ENCODE assay signal across 8 cellular contexts in genomic region chr20:47196091-47197081, GRCh38.
DNase-seq lines count a peak whose midpoint lies in the region; ATAC-seq, FAIRE-seq and TF ChIP-seq lines count a peak whose summit lies in the region.

No MANE protein-coding gene starts in this region.

- 35 to 39% methylated on average over 34 of the region's 34 CpGs for WGBS in pancreas, 2 donors

- no peaks in the 10 kb centered on the region for H3K79me2 ChIP-seq in KMS-11 (ENCODE audit: insufficient read depth, low read depth)

- peak; percentile 89 for TF ChIP-seq CTCF in KMS-11 (conservative IDR thresholded peaks at IDR 0.05; ENCODE audit: low read depth, low read length)
- TF ChIP-seq CTCF in pancreas (IDR thresholded peaks at IDR 0.05): peak; percentile 90 to 94 (median 92)
- peak; percentile 94 to 98 for TF ChIP-seq CTCF in tibial artery (IDR thresholded peaks at IDR 0.05)

- intact Hi-C loops in pancreas (cut with DNase I) (loop anchor here in 1 of 3 donors (10.0 kb wide), 1 partner anchor 188 kb away; no protein-coding TSS in a partner anchor), tibial artery (cut with DNase I; ENCODE audit: low total_unique reads) (loop anchor here (2.0 to 5.0 kb wide), 3 partner anchors 76 to 426 kb away; no protein-coding TSS in a partner anchor)

- H3K27me3 ChIP-seq in KMS-11 (ENCODE audit: insufficient read depth, low read depth) (no peaks in the 10 kb centered on the region), SJSA1 (replicated peaks) (no peaks in the 10 kb centered on the region), pancreas (no peaks in the 10 kb centered on the region), tibial artery (no peaks in the 10 kb centered on the region)

- peak; percentile 58 to 87 (median 81) for ATAC-seq in pancreas
- ATAC-seq in GM18868 (IDR thresholded peaks at IDR 0.05; ENCODE audit: unreplicated experiment): no peak

- H3K4me1 ChIP-seq in KMS-11 (ENCODE audit: low read depth, poor library complexity, severe bottlenecking) (peaks cover 26% of the 10 kb centered on the region), SJSA1 (replicated peaks) (peaks cover 6% of the 10 kb centered on the region; the same call in 1 of the 2 replicates), pancreas (no peaks in the 10 kb centered on the region), tibial artery (peaks cover 0 to 8% (median 0%) of the 10 kb centered on the region in 4 donors)

- H3K27ac ChIP-seq in KMS-11 (no peak overlapping the region), SJSA1 (no peak overlapping the region), pancreas (no peak overlapping the region), tibial artery (no peak overlapping the region)

- no peak overlapping the region for H2AFZ ChIP-seq in KMS-11 (ENCODE audit: low read depth)

- no peak overlapping the region for H3K4me3 ChIP-seq in KMS-11 (IDR thresholded peaks at IDR 0.05; ENCODE audit: insufficient read depth, low read depth, low read length)
- no peak overlapping the region for H3K4me3 ChIP-seq in SJSA1
- H3K4me3 ChIP-seq in pancreas: no peak overlapping the region
- H3K4me3 ChIP-seq in tibial artery: peak overlapping the region in 1 of 2 donors; percentile 6

- H3K4me2 ChIP-seq in KMS-11: no peak overlapping the region

- FAIRE-seq in pancreas (lab: Jason Lieb, UNC): no peak

- no peaks in the 10 kb centered on the region for H4K20me1 ChIP-seq in KMS-11 (ENCODE audit: insufficient read depth)

- DNase-seq in GM03348 (ENCODE audit: low spot score) (peak; percentile 86), SJSA1 (ENCODE audit: low read depth in 1 of 2, low spot score in 2 of 2) (peak; percentile 37 to 56), activated gamma-delta T cell treated with Interleukin-2 at 50 U/mL for 16 hours (peak; percentile 51), germinal center (ENCODE audit: low spot score) (peak; percentile 86), pancreas (peak; percentile 37 to 89 (median 68)), tibial artery (peak; percentile 56 to 80)

- H3K9me3 ChIP-seq in SJSA1 (replicated peaks) (no peaks in the 10 kb centered on the region), pancreas (no peaks in the 10 kb centered on the region), tibial artery (no peaks in the 10 kb centered on the region)

- H3K36me3 ChIP-seq in KMS-11 (ENCODE audit: insufficient read depth) (no peaks in the 10 kb centered on the region), SJSA1 (no peaks in the 10 kb centered on the region), pancreas (no peaks in the 10 kb centered on the region), tibial artery (no peaks in the 10 kb centered on the region)

- no peak overlapping the region for H3K9ac ChIP-seq in KMS-11
